In genomic region chr9:24286761-24287160, GRCh38 we compare ENCODE assay signal across 39 cellular contexts.
"Had no signal": no experiment of that assay in that cellular context is flagged by ENCODE, and none has a peak within 500 bp of the region (broad histone marks: within the 10 kb centered on the region; RNA-seq: fewer than 3 reads in every experiment).

No MANE protein-coding gene starts in this region.

- ATAC-seq: activated naive CD4-positive, alpha-beta T cell treated with anti-CD3 and anti-CD28 coated beads, Interleukin-2, amount 50 U/mL, for 72 hours; activated naive CD8-positive, alpha-beta T cell treated with anti-CD3 and anti-CD28 coated beads, Interleukin-2, amount 50 U/mL, for 24 hours; activated T-cell treated with anti-CD3 and anti-CD28 coated beads, Interleukin-2, amount 50 U/mL, for 4 hours; activated T-cell treated with anti-CD3 and anti-CD28 coated beads, Interleukin-2, amount 50 U/mL, for 72 hours; activated T-helper 17 cell treated with anti-CD3 and anti-CD28 coated beads, Interleukin-2, amount 50 U/mL, for 72 hours; body of pancreas had no signal

- H3K9me3 ChIP-seq: adrenal gland, ascending aorta, body of pancreas had no signal

- H3K36me3 ChIP-seq: adrenal gland, ascending aorta, brain microvascular endothelial cell, breast epithelium, cardiac muscle cell had no signal

- H3K36me3 Mint-ChIP-seq: activated naive CD4-positive, alpha-beta T cell treated with anti-CD3 and anti-CD28 coated beads, Interleukin-2, amount 10 ng/mL, durations not matched to agents 7 days and 5 days; activated naive CD4-positive, alpha-beta T cell treated with anti-CD3 and anti-CD28 coated beads, Interleukin-2, amount 50 U/mL, for 24 hours; activated naive CD8-positive, alpha-beta T cell; activated naive CD8-positive, alpha-beta T cell treated with anti-CD3 and anti-CD28 coated beads for 36 hours; activated naive CD8-positive, alpha-beta T cell treated with anti-CD3 and anti-CD28 coated beads, Interleukin-2, amount 10 ng/mL, durations not matched to agents 7 days and 5 days; brain had no signal

- H3K4me1 Mint-ChIP-seq: activated naive CD4-positive, alpha-beta T cell treated with anti-CD3 and anti-CD28 coated beads, Interleukin-2, amount 10 ng/mL, durations not matched to agents 7 days and 5 days; activated naive CD4-positive, alpha-beta T cell treated with anti-CD3 and anti-CD28 coated beads, Interleukin-2, amount 50 U/mL, for 24 hours; activated naive CD8-positive, alpha-beta T cell treated with anti-CD3 and anti-CD28 coated beads for 36 hours; activated naive CD8-positive, alpha-beta T cell treated with anti-CD3 and anti-CD28 coated beads, Interleukin-2, amount 10 ng/mL, durations not matched to agents 7 days and 5 days; activated naive CD8-positive, alpha-beta T cell treated with anti-CD3 and anti-CD28 coated beads, Interleukin-2, amount 50 U/mL, for 24 hours; activated T-helper 17 cell treated with anti-CD3 and anti-CD28 coated beads, Interleukin-2, amount 50 U/mL, for 72 hours; brain; central memory CD8-positive, alpha-beta T cell had no signal

- H3K27ac ChIP-seq: adrenal gland, ascending aorta, body of pancreas, brain microvascular endothelial cell, breast epithelium, cardiac muscle cell had no signal

- H3K27me3 Mint-ChIP-seq: activated naive CD4-positive, alpha-beta T cell treated with anti-CD3 and anti-CD28 coated beads, Interleukin-2, amount 10 ng/mL, durations not matched to agents 7 days and 5 days; activated naive CD4-positive, alpha-beta T cell treated with anti-CD3 and anti-CD28 coated beads, Interleukin-2, amount 50 U/mL, for 24 hours; activated naive CD8-positive, alpha-beta T cell; activated naive CD8-positive, alpha-beta T cell treated with anti-CD3 and anti-CD28 coated beads for 36 hours; activated naive CD8-positive, alpha-beta T cell treated with anti-CD3 and anti-CD28 coated beads, Interleukin-2, amount 10 ng/mL, durations not matched to agents 7 days and 5 days; activated naive CD8-positive, alpha-beta T cell treated with anti-CD3 and anti-CD28 coated beads, Interleukin-2, amount 50 U/mL, for 24 hours; activated T-cell treated with anti-CD3 and anti-CD28 coated beads, Interleukin-2, amount 50 U/mL, for 24 hours; activated T-helper 17 cell treated with anti-CD3 and anti-CD28 coated beads, Interleukin-2, amount 50 U/mL, for 72 hours; central memory CD8-positive, alpha-beta T cell had no signal

- FAIRE-seq: astrocyte, bronchial epithelial cell had no signal

- H3K4me1 ChIP-seq: adrenal gland, ascending aorta, body of pancreas, breast epithelium had no signal

- H3K4me3 Mint-ChIP-seq: activated naive CD4-positive, alpha-beta T cell treated with anti-CD3 and anti-CD28 coated beads for 36 hours; activated naive CD4-positive, alpha-beta T cell treated with anti-CD3 and anti-CD28 coated beads, Interleukin-2, amount 10 ng/mL, durations not matched to agents 7 days and 5 days; activated naive CD4-positive, alpha-beta T cell treated with anti-CD3 and anti-CD28 coated beads, Interleukin-2, amount 50 U/mL, for 24 hours; activated naive CD8-positive, alpha-beta T cell; activated naive CD8-positive, alpha-beta T cell treated with anti-CD3 and anti-CD28 coated beads for 36 hours; activated naive CD8-positive, alpha-beta T cell treated with anti-CD3 and anti-CD28 coated beads, Interleukin-2, amount 10 ng/mL, durations not matched to agents 7 days and 5 days; activated naive CD8-positive, alpha-beta T cell treated with anti-CD3 and anti-CD28 coated beads, Interleukin-2, amount 50 U/mL, for 24 hours; activated T-cell treated with anti-CD3 and anti-CD28 coated beads, Interleukin-2, amount 50 U/mL, for 24 hours; activated T-cell treated with anti-CD3 and anti-CD28 coated beads, Interleukin-2, amount 50 U/mL, for 4 hours; activated T-cell treated with anti-CD3 and anti-CD28 coated beads, Interleukin-2, amount 50 U/mL, for 72 hours; activated T-helper 1 cell treated with anti-CD3 and anti-CD28 coated beads, Interleukin-12 subunit alpha, Interleukin-12 subunit beta, Interleukin-2, Interleukin-4 antibody, amounts not matched to agents 30 ng/mL and 10 ng/mL and 1 ng/mL, durations not matched to agents 14 hours and 24 hours and 36 hours; activated T-helper 17 cell treated with anti-CD3 and anti-CD28 coated beads, Interleukin-2, amount 50 U/mL, for 72 hours; brain; central memory CD8-positive, alpha-beta T cell had no signal

- H3K27ac Mint-ChIP-seq: activated naive CD4-positive, alpha-beta T cell treated with anti-CD3 and anti-CD28 coated beads for 36 hours; activated naive CD4-positive, alpha-beta T cell treated with anti-CD3 and anti-CD28 coated beads, Interleukin-2, amount 10 ng/mL, durations not matched to agents 7 days and 5 days; activated naive CD4-positive, alpha-beta T cell treated with anti-CD3 and anti-CD28 coated beads, Interleukin-2, amount 50 U/mL, for 24 hours; activated naive CD4-positive, alpha-beta T cell treated with anti-CD3 and anti-CD28 coated beads, Interleukin-2, amount 50 U/mL, for 72 hours; activated naive CD8-positive, alpha-beta T cell; activated naive CD8-positive, alpha-beta T cell treated with anti-CD3 and anti-CD28 coated beads for 36 hours; activated naive CD8-positive, alpha-beta T cell treated with anti-CD3 and anti-CD28 coated beads, Interleukin-2, amount 10 ng/mL, durations not matched to agents 7 days and 5 days; activated naive CD8-positive, alpha-beta T cell treated with anti-CD3 and anti-CD28 coated beads, Interleukin-2, amount 50 U/mL, for 24 hours; activated T-cell treated with anti-CD3 and anti-CD28 coated beads, Interleukin-2, amount 50 U/mL, for 24 hours; activated T-cell treated with anti-CD3 and anti-CD28 coated beads, Interleukin-2, amount 50 U/mL, for 72 hours; activated T-helper 1 cell treated with anti-CD3 and anti-CD28 coated beads, Interleukin-12 subunit alpha, Interleukin-12 subunit beta, Interleukin-2, Interleukin-4 antibody, amounts not matched to agents 30 ng/mL and 10 ng/mL and 1 ng/mL, durations not matched to agents 14 hours and 24 hours and 36 hours; activated T-helper 17 cell treated with anti-CD3 and anti-CD28 coated beads, Interleukin-2, amount 50 U/mL, for 72 hours; activated T-helper 2 cell treated with anti-CD3 and anti-CD28 coated beads, Interferon-gamma antibody, Interleukin-2, Interleukin-4, amounts not matched to agents 10 μg/mL and 5 μg/mL and 100 μg/mL, durations not matched to agents 14 hours and 24 hours and 36 hours; brain had no signal

- DNase-seq: activated effector memory CD4-positive, alpha-beta T cell treated with anti-CD3 and anti-CD28 coated beads, Interleukin-2, amount 50 U/mL, for 16 hours; activated effector memory CD4-positive, alpha-beta T cell treated with Interleukin-2 at 50 U/mL for 16 hours; activated gamma-delta T cell; activated gamma-delta T cell treated with Interleukin-2 at 50 U/mL for 16 hours; activated naive CD4-positive, alpha-beta T cell; activated naive CD4-positive, alpha-beta T cell treated with anti-CD3 and anti-CD28 coated beads for 36 hours; activated naive CD4-positive, alpha-beta T cell treated with anti-CD3 and anti-CD28 coated beads, Interleukin-2, amount 10 ng/mL, durations not matched to agents 7 days and 5 days; activated naive CD4-positive, alpha-beta T cell treated with anti-CD3 and anti-CD28 coated beads, Interleukin-2, amount 50 U/mL, for 16 hours; activated naive CD4-positive, alpha-beta T cell treated with Interleukin-2 at 50 U/mL for 16 hours; activated naive CD8-positive, alpha-beta T cell treated with anti-CD3 and anti-CD28 coated beads for 36 hours; activated naive CD8-positive, alpha-beta T cell treated with anti-CD3 and anti-CD28 coated beads, Interleukin-2, amount 10 ng/mL, durations not matched to agents 7 days and 5 days; activated naive CD8-positive, alpha-beta T cell treated with anti-CD3 and anti-CD28 coated beads, Interleukin-2, amount 50 U/mL, for 24 hours; activated T-cell treated with anti-CD3 and anti-CD28 coated beads, Interleukin-2, amount 50 U/mL, for 24 hours; activated T-cell treated with anti-CD3 and anti-CD28 coated beads, Interleukin-2, amount 50 U/mL, for 4 hours; activated T-cell treated with anti-CD3 and anti-CD28 coated beads, Interleukin-2, amount 50 U/mL, for 48 hours; activated T-cell treated with anti-CD3 and anti-CD28 coated beads, Interleukin-2, amount 50 U/mL, for 72 hours; adrenal gland; amniotic stem cell; amygdala; anterior cingulate cortex; aorta; body of pancreas; brain microvascular endothelial cell; caudate nucleus; central memory CD4-positive, alpha-beta T cell; cerebellar nuclear complex had no signal

- H3K4me3 ChIP-seq: adrenal gland, ascending aorta, body of pancreas, breast epithelium, cardiac muscle cell had no signal

- H3K27me3 ChIP-seq: adrenal gland, ascending aorta, body of pancreas, brain microvascular endothelial cell, breast epithelium, cardiac muscle cell had no signal
